In genomic region chr3:184417619-184418327, GRCh38 we compare ENCODE assay signal across 8 cellular contexts. TPM values are rescaled to one million over a fixed set of nuclear protein-coding genes. Genes with fewer than 3 reads are reported as not detected.
DNase-seq lines count a peak whose midpoint lies in the region; ATAC-seq and TF ChIP-seq lines count a peak whose summit lies in the region.

No MANE protein-coding gene starts in this region.

- no peaks in the 10 kb centered on the region for H3K79me2 ChIP-seq in osteoblast (ENCODE audit: insufficient read depth, low read length)

- DNase-seq in D341Med (ENCODE audit: low spot score): peak; percentile 90
- DNase-seq in Kasumi-1 (lab: John Stamatoyannopoulos, UW): peak; percentile 62 to 71
- peak; percentile 63 for DNase-seq in RPMI7951 (ENCODE audit: low read depth)
- peak; percentile 43 for DNase-seq in activated T-helper 1 cell treated with anti-CD3 and anti-CD28 coated beads, Interleukin-12 subunit alpha, Interleukin-12 subunit beta, Interleukin-2, Interleukin-4 antibody, amounts not matched to agents 30 ng/mL and 10 ng/mL and 1 ng/mL, durations not matched to agents 14 hours and 24 hours and 36 hours (ENCODE audit: low spot score)
- DNase-seq in fibroblast of the conjunctiva (ENCODE audit: low read depth): peak; percentile 23
- DNase-seq in osteoblast (ENCODE audit: insufficient read length, low spot score, missing footprints): no peak
- peak; percentile 22 to 62 for DNase-seq in tibial nerve (ENCODE audit: low spot score in 2 of 2)

- no peaks in the 10 kb centered on the region for H3K9me3 Mint-ChIP-seq in activated T-helper 1 cell treated with anti-CD3 and anti-CD28 coated beads, Interleukin-12 subunit alpha, Interleukin-12 subunit beta, Interleukin-2, Interleukin-4 antibody, amounts not matched to agents 30 ng/mL and 10 ng/mL and 1 ng/mL, durations not matched to agents 14 hours and 24 hours and 36 hours

- H4K20me1 ChIP-seq in osteoblast (ENCODE audit: insufficient read depth, low read length): no peaks in the 10 kb centered on the region

- peak; percentile 93 for ATAC-seq in GM21576 (IDR thresholded peaks at IDR 0.05; ENCODE audit: unreplicated experiment)

- no peaks in the 10 kb centered on the region for H3K36me3 Mint-ChIP-seq in activated T-helper 1 cell treated with anti-CD3 and anti-CD28 coated beads, Interleukin-12 subunit alpha, Interleukin-12 subunit beta, Interleukin-2, Interleukin-4 antibody, amounts not matched to agents 30 ng/mL and 10 ng/mL and 1 ng/mL, durations not matched to agents 14 hours and 24 hours and 36 hours (ENCODE audit: low read depth)

- 31 to 42% methylated on average over 12 to 13 of the region's 14 CpGs for WGBS in tibial nerve, 2 donors

- no peaks in the 10 kb centered on the region for H3K4me1 Mint-ChIP-seq in activated T-helper 1 cell treated with anti-CD3 and anti-CD28 coated beads, Interleukin-12 subunit alpha, Interleukin-12 subunit beta, Interleukin-2, Interleukin-4 antibody, amounts not matched to agents 30 ng/mL and 10 ng/mL and 1 ng/mL, durations not matched to agents 14 hours and 24 hours and 36 hours (ENCODE audit: low read depth)

- H3K27me3 Mint-ChIP-seq in activated T-helper 1 cell treated with anti-CD3 and anti-CD28 coated beads, Interleukin-12 subunit alpha, Interleukin-12 subunit beta, Interleukin-2, Interleukin-4 antibody, amounts not matched to agents 30 ng/mL and 10 ng/mL and 1 ng/mL, durations not matched to agents 14 hours and 24 hours and 36 hours (ENCODE audit: insufficient read depth): peaks cover 5% of the 10 kb centered on the region

- H3K27me3 ChIP-seq in osteoblast (ENCODE audit: insufficient read depth, low read length) (peaks cover 6% of the 10 kb centered on the region), tibial nerve (no peaks in the 10 kb centered on the region)

- H3K9me3 ChIP-seq in osteoblast (ENCODE audit: low read depth, low read length) (no peaks in the 10 kb centered on the region), tibial nerve (peaks cover 0 to 6% (median 0%) of the 10 kb centered on the region in 4 donors)

- no peak overlapping the region for H3K4me2 ChIP-seq in osteoblast (ENCODE audit: insufficient read depth, low read length)

- H3K4me3 ChIP-seq in osteoblast (ENCODE audit: insufficient read depth, low read length) (no peak overlapping the region), tibial nerve (no peak overlapping the region)

- H3K4me1 ChIP-seq in osteoblast (ENCODE audit: insufficient read depth, low read length): no peaks in the 10 kb centered on the region
- H3K4me1 ChIP-seq in tibial nerve: no peaks in the 10 kb centered on the region

- no peak overlapping the region for H3K27ac Mint-ChIP-seq in activated T-helper 1 cell treated with anti-CD3 and anti-CD28 coated beads, Interleukin-12 subunit alpha, Interleukin-12 subunit beta, Interleukin-2, Interleukin-4 antibody, amounts not matched to agents 30 ng/mL and 10 ng/mL and 1 ng/mL, durations not matched to agents 14 hours and 24 hours and 36 hours

- TF ChIP-seq POLR2A in tibial nerve (IDR thresholded peaks at IDR 0.05): no peak

- H2AFZ ChIP-seq in osteoblast (ENCODE audit: low read length): no peak overlapping the region

- peak in 1 of 2 donors; percentile 19 for TF ChIP-seq EP300 in tibial nerve (IDR thresholded peaks at IDR 0.05)

- H3K27ac ChIP-seq in osteoblast (ENCODE audit: low read depth, low read length): no peak overlapping the region
- no peak overlapping the region for H3K27ac ChIP-seq in tibial nerve

- intact Hi-C loops in activated T-helper 1 cell treated with anti-CD3 and anti-CD28 coated beads, Interleukin-12 subunit alpha, Interleukin-12 subunit beta, Interleukin-2, Interleukin-4 antibody, amounts not matched to agents 30 ng/mL and 10 ng/mL and 1 ng/mL, durations not matched to agents 14 hours and 24 hours and 36 hours (cut with micrococcal nuclease): loop anchor here (1.0 to 5.0 kb wide), 4 partner anchors 96 to 359 kb away; no protein-coding TSS in a partner anchor

- no peaks in the 10 kb centered on the region for H3K36me3 ChIP-seq in osteoblast (ENCODE audit: insufficient read depth, low read length)
- no peaks in the 10 kb centered on the region for H3K36me3 ChIP-seq in tibial nerve

- peak; percentile 87 for TF ChIP-seq CTCF in osteoblast (IDR thresholded peaks at IDR 0.05; ENCODE audit: extremely low read depth, low read depth, low read length)
- peak; percentile 58 to 82 (median 74) for TF ChIP-seq CTCF in tibial nerve (IDR thresholded peaks at IDR 0.05)

- no peak overlapping the region for H3K4me3 Mint-ChIP-seq in activated T-helper 1 cell treated with anti-CD3 and anti-CD28 coated beads, Interleukin-12 subunit alpha, Interleukin-12 subunit beta, Interleukin-2, Interleukin-4 antibody, amounts not matched to agents 30 ng/mL and 10 ng/mL and 1 ng/mL, durations not matched to agents 14 hours and 24 hours and 36 hours

RNA-seq across cellular contexts. Expression of gene CHRD, which starts 37.9 kb away (rescaled TPM):
- total RNA-seq in RPMI7951 (2014; rRNA removed; shearing (Covaris generic)): not detected in 2 replicates
- not detected in 2 replicates for total RNA-seq in activated T-helper 1 cell treated with anti-CD3 and anti-CD28 coated beads, Interleukin-12 subunit alpha, Interleukin-12 subunit beta, Interleukin-2, Interleukin-4 antibody, amounts not matched to agents 30 ng/mL and 10 ng/mL and 1 ng/mL, durations not matched to agents 14 hours and 24 hours and 36 hours
- 0.29 and 0.36 TPM in 2 replicates for total RNA-seq in osteoblast
- 10 to 100 TPM; 29.1 to 44.6 (median 34.3) TPM for total RNA-seq in tibial nerve

RNA-seq across cellular contexts. Expression of gene THPO, which starts 39.8 kb away (rescaled TPM):
- not detected in 2 replicates for total RNA-seq in RPMI7951 (2014; rRNA removed; shearing (Covaris generic))
- not detected in 2 replicates for total RNA-seq in activated T-helper 1 cell treated with anti-CD3 and anti-CD28 coated beads, Interleukin-12 subunit alpha, Interleukin-12 subunit beta, Interleukin-2, Interleukin-4 antibody, amounts not matched to agents 30 ng/mL and 10 ng/mL and 1 ng/mL, durations not matched to agents 14 hours and 24 hours and 36 hours
- total RNA-seq in osteoblast (under 0.01 TPM in 1 of 2 replicates, not detected in the other), tibial nerve (under 1 TPM in 3 of 4 donors, not detected in 1; 0.20 to 0.84 (median 0.44) TPM)

RNA-seq across cellular contexts. Expression of gene POLR2H, which starts 56.3 kb away (rescaled TPM):
- total RNA-seq in RPMI7951 (2014; rRNA removed; shearing (Covaris generic)): 146 and 181 TPM in 2 replicates
- 145 and 151 TPM in 2 replicates for total RNA-seq in activated T-helper 1 cell treated with anti-CD3 and anti-CD28 coated beads, Interleukin-12 subunit alpha, Interleukin-12 subunit beta, Interleukin-2, Interleukin-4 antibody, amounts not matched to agents 30 ng/mL and 10 ng/mL and 1 ng/mL, durations not matched to agents 14 hours and 24 hours and 36 hours
- total RNA-seq in osteoblast (47.4 and 61.2 TPM in 2 replicates), tibial nerve (100 to 1,000 TPM in 1 of 4 donors, 10 to 100 TPM in 3; 65.1 to 181 (median 95.3) TPM)

RNA-seq across cellular contexts. Expression of gene CLCN2, which starts 56.4 kb away (rescaled TPM):
- 3.0 and 6.3 TPM in 2 replicates for total RNA-seq in RPMI7951 (2014; rRNA removed; shearing (Covaris generic))
- total RNA-seq in activated T-helper 1 cell treated with anti-CD3 and anti-CD28 coated beads, Interleukin-12 subunit alpha, Interleukin-12 subunit beta, Interleukin-2, Interleukin-4 antibody, amounts not matched to agents 30 ng/mL and 10 ng/mL and 1 ng/mL, durations not matched to agents 14 hours and 24 hours and 36 hours: 5.2 and 6.6 TPM in 2 replicates
- total RNA-seq in osteoblast (3.2 and 4.3 TPM in 2 replicates), tibial nerve (10 to 100 TPM; 51.3 to 86.3 (median 54.9) TPM)

Comparison
In these comparisons a context has a peak if more than half of its experiments do, and no peak if none do; other contexts are left out.
1. RNA of gene CHRD, which starts 37.9 kb away (total RNA-seq): 29.1 to 44.6 TPM in tibial nerve; 0.29 to 0.36 TPM in osteoblast, not detected in RPMI7951 and not detected in activated T-helper 1 cell treated with anti-CD3 and anti-CD28 coated beads, Interleukin-12 subunit alpha, Interleukin-12 subunit beta, Interleukin-2, Interleukin-4 antibody, amounts not matched to agents 30 ng/mL and 10 ng/mL and 1 ng/mL, durations not matched to agents 14 hours and 24 hours and 36 hours; every median in the first group is over 10 times any median in the second.